Comparison of ENCODE assay signal across 33 cellular contexts in the genomic region with DNA sequence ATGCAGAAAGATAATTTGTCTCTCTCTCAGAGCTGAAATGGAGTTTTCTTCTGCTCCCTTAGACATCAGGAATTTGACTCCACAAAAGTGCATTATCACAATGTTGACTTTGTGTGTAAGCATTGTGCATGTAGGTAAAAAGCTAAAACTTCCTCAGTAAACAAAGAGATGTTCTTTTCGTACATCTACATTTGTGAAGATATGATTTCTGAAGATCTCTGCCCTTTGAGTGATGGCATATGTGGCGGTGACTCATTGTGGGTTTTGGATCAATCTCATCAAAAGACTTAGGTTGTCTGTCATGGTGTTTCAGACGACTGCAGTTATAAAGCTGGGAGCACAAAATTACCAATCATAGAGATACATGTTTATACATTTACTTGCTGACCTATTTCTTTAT.
"Had no signal": no experiment of that assay in that cellular context is flagged by ENCODE, and none has a peak within 500 bp of the region (broad histone marks: within the 10 kb centered on the region; RNA-seq: fewer than 3 reads in every experiment).

No MANE protein-coding gene starts in this region.

- H3K4me1 ChIP-seq: adrenal gland, ascending aorta, esophagus muscularis mucosa, thyroid gland, upper lobe of right lung had no signal

- H3K4me3 Mint-ChIP-seq: activated CD4-positive, alpha-beta T cell treated with anti-CD3 and anti-CD28 coated beads for 36 hours; activated CD8-positive, alpha-beta memory T cell treated with anti-CD3 and anti-CD28 coated beads, Interleukin-2, amount 10 ng/mL, durations not matched to agents 7 days and 5 days; activated CD8-positive, alpha-beta T cell treated with anti-CD3 and anti-CD28 coated beads, Interleukin-2, amount 10 ng/mL, durations not matched to agents 7 days and 5 days; activated naive CD8-positive, alpha-beta T cell treated with anti-CD3 and anti-CD28 coated beads for 36 hours; activated T-cell treated with anti-CD3 and anti-CD28 coated beads, Interleukin-2, amount 50 U/mL, for 72 hours; brain; effector memory CD8-positive, alpha-beta T cell; naive B cell; nephron progenitor cell; stimulated activated memory B cell treated with anti-CD40 and anti-IgM and Interleukin-4, amounts not matched to agents 10 μg/mL and 1 μg/mL and 100 μg/mL, for 72 hours; stimulated activated naive CD8-positive, alpha-beta T cell treated with anti-CD3 and anti-CD28 coated beads, Interleukin-15, amount 100 ng/mL, for 72 hours; T-cell; T-helper 2 cell treated with Interferon-gamma antibody and Interleukin-4, amounts not matched to agents 5 μg/mL and 100 μg/mL, for 36 hours had no signal

- H3K4me1 Mint-ChIP-seq: activated CD4-positive, alpha-beta T cell treated with anti-CD3 and anti-CD28 coated beads for 36 hours; activated CD8-positive, alpha-beta memory T cell treated with anti-CD3 and anti-CD28 coated beads, Interleukin-2, amount 10 ng/mL, durations not matched to agents 7 days and 5 days; activated naive CD8-positive, alpha-beta T cell treated with anti-CD3 and anti-CD28 coated beads for 36 hours; naive B cell; nephron progenitor cell; stimulated activated memory B cell treated with anti-CD40 and anti-IgM and Interleukin-4, amounts not matched to agents 10 μg/mL and 1 μg/mL and 100 μg/mL, for 72 hours; stimulated activated naive CD8-positive, alpha-beta T cell treated with anti-CD3 and anti-CD28 coated beads, Interleukin-15, amount 100 ng/mL, for 72 hours; T-cell had no signal

- H3K27me3 Mint-ChIP-seq: activated CD4-positive, alpha-beta T cell treated with anti-CD3 and anti-CD28 coated beads for 36 hours; activated CD8-positive, alpha-beta memory T cell treated with anti-CD3 and anti-CD28 coated beads, Interleukin-2, amount 10 ng/mL, durations not matched to agents 7 days and 5 days; activated naive CD8-positive, alpha-beta T cell treated with anti-CD3 and anti-CD28 coated beads for 36 hours; brain; effector memory CD8-positive, alpha-beta T cell; naive B cell; progenitor cell of endocrine pancreas; stimulated activated memory B cell treated with anti-CD40 and anti-IgM and Interleukin-4, amounts not matched to agents 10 μg/mL and 1 μg/mL and 100 μg/mL, for 72 hours; stimulated activated naive CD8-positive, alpha-beta T cell treated with anti-CD3 and anti-CD28 coated beads, Interleukin-15, amount 100 ng/mL, for 72 hours; T-cell had no signal

- H3K27me3 ChIP-seq: adrenal gland, ascending aorta, esophagus muscularis mucosa, ovary, thyroid gland, upper lobe of right lung had no signal

- H3K27ac Mint-ChIP-seq: activated CD4-positive, alpha-beta T cell treated with anti-CD3 and anti-CD28 coated beads for 36 hours; activated CD8-positive, alpha-beta memory T cell treated with anti-CD3 and anti-CD28 coated beads, Interleukin-2, amount 10 ng/mL, durations not matched to agents 7 days and 5 days; activated CD8-positive, alpha-beta T cell treated with anti-CD3 and anti-CD28 coated beads, Interleukin-2, amount 10 ng/mL, durations not matched to agents 7 days and 5 days; activated naive CD8-positive, alpha-beta T cell treated with anti-CD3 and anti-CD28 coated beads for 36 hours; activated T-cell treated with anti-CD3 and anti-CD28 coated beads, Interleukin-2, amount 50 U/mL, for 72 hours; brain; effector memory CD8-positive, alpha-beta T cell; naive B cell; nephron progenitor cell; progenitor cell of endocrine pancreas; stimulated activated memory B cell treated with anti-CD40 and anti-IgM and Interleukin-4, amounts not matched to agents 10 μg/mL and 1 μg/mL and 100 μg/mL, for 72 hours; stimulated activated naive CD8-positive, alpha-beta T cell treated with anti-CD3 and anti-CD28 coated beads, Interleukin-15, amount 100 ng/mL, for 72 hours; T-cell; T-helper 2 cell treated with Interferon-gamma antibody and Interleukin-4, amounts not matched to agents 5 μg/mL and 100 μg/mL, for 36 hours had no signal

- H3K27ac ChIP-seq: adrenal gland, ascending aorta, esophagus muscularis mucosa, ovary, skin epidermis, thyroid gland, upper lobe of right lung had no signal

- DNase-seq: activated CD4-positive, alpha-beta T cell treated with anti-CD3 and anti-CD28 coated beads for 36 hours; activated CD4-positive, CD25-positive, alpha-beta regulatory T cell; activated CD8-positive, alpha-beta memory T cell treated with anti-CD3 and anti-CD28 coated beads, Interleukin-2, amount 10 ng/mL, durations not matched to agents 7 days and 5 days; activated CD8-positive, alpha-beta T cell treated with anti-CD3 and anti-CD28 coated beads, Interleukin-2, amount 10 ng/mL, durations not matched to agents 7 days and 5 days; activated effector memory CD4-positive, alpha-beta T cell treated with Interleukin-2 at 50 U/mL for 16 hours; activated naive CD4-positive, alpha-beta T cell treated with Interleukin-2 at 50 U/mL for 16 hours; activated naive CD8-positive, alpha-beta T cell treated with anti-CD3 and anti-CD28 coated beads for 36 hours; activated T-cell treated with anti-CD3 and anti-CD28 coated beads, Interleukin-2, amount 50 U/mL, for 72 hours; adrenal gland; caudate nucleus; cortex of kidney; effector memory CD8-positive, alpha-beta T cell; foreskin melanocyte; glutamatergic neuron; left cardiac atrium; left ventricle myocardium superior; naive B cell; nephron progenitor cell; ovary; stimulated activated CD4-positive, alpha-beta T cell treated with anti-CD3 and anti-CD28 coated beads, Interleukin-4, amount 100 ng/mL, for 4 hours; stimulated activated CD8-positive, alpha-beta memory T cell treated with anti-CD3 and anti-CD28 coated beads, Interleukin-4, amount 100 ng/mL, for 48 hours; stimulated activated naive CD8-positive, alpha-beta T cell treated with anti-CD3 and anti-CD28 coated beads, Interleukin-15, amount 100 ng/mL, for 72 hours; substantia nigra; T-cell; thyroid gland; upper lobe of right lung had no signal

- H3K4me3 ChIP-seq: adrenal gland, ascending aorta, esophagus muscularis mucosa, ovary, skin epidermis, thyroid gland, upper lobe of right lung had no signal

- H3K36me3 ChIP-seq: adrenal gland, ascending aorta, esophagus muscularis mucosa, ovary, thyroid gland, upper lobe of right lung had no signal

- H3K36me3 Mint-ChIP-seq: activated CD8-positive, alpha-beta memory T cell treated with anti-CD3 and anti-CD28 coated beads, Interleukin-2, amount 10 ng/mL, durations not matched to agents 7 days and 5 days; activated naive CD8-positive, alpha-beta T cell treated with anti-CD3 and anti-CD28 coated beads for 36 hours; brain; naive B cell; stimulated activated memory B cell treated with anti-CD40 and anti-IgM and Interleukin-4, amounts not matched to agents 10 μg/mL and 1 μg/mL and 100 μg/mL, for 72 hours; T-cell had no signal

- H3K9me3 ChIP-seq: adrenal gland, ascending aorta, esophagus muscularis mucosa, ovary, thyroid gland, upper lobe of right lung had no signal
